ENCODE assay signal across 10 cellular contexts in genomic region chr10:83410570-83410969, GRCh38.
"Had no signal": no experiment of that assay in that cellular context is flagged by ENCODE, and none has a peak within 500 bp of the region (broad histone marks: within the 10 kb centered on the region; RNA-seq: fewer than 3 reads in every experiment).

No MANE protein-coding gene starts in this region.

- H3K9ac ChIP-seq: KMS-11 had no signal

- DNase-seq: H9, HCEC 1CT, HFFc6, KBM-7 had no signal

- H3K36me3 Mint-ChIP-seq: IgD-negative memory B cell had no signal

- H3K4me3 ChIP-seq: GM23338 had no signal

- H3K4me2 ChIP-seq: GM23338, KMS-11 had no signal

- H3K4me3 Mint-ChIP-seq: GM23338, H9, HFFc6, IgD-negative memory B cell had no signal

- H3K27ac Mint-ChIP-seq: GM23338, H9, HFFc6, IgD-negative memory B cell had no signal

- H2AFZ ChIP-seq: GM23338 had no signal

- ATAC-seq: GM23338 had no signal

- FAIRE-seq: H1, H54, HTR-8/SVneo had no signal

- H3K4me1 Mint-ChIP-seq: IgD-negative memory B cell had no signal

- H3K27ac ChIP-seq: KMS-11 had no signal

- H3K9me3 Mint-ChIP-seq: GM23338, H9 had no signal
